8 cellular contexts compared by ENCODE assay signal in genomic region chr6:163413345-163414116, GRCh38. TPM values are rescaled to one million over a fixed set of nuclear protein-coding genes. Genes with fewer than 3 reads are reported as not detected.
DNase-seq lines count a peak whose midpoint lies in the region; FAIRE-seq and TF ChIP-seq lines count a peak whose summit lies in the region.

No MANE protein-coding gene starts in this region.

- H3K4me3 ChIP-seq in astrocyte (ENCODE audit: insufficient read depth, low read depth, low read length) (peak overlapping the region; percentile 82), rectal smooth muscle tissue (ENCODE audit: low read length) (peak overlapping the region; percentile 77), uterus (peak overlapping the region; percentile 44 to 76)

- peaks cover 14% of the 10 kb centered on the region for H4K20me1 ChIP-seq in astrocyte (ENCODE audit: insufficient read depth, low read length)

- peaks cover 5% of the 10 kb centered on the region for H3K4me1 Mint-ChIP-seq in astrocyte (ENCODE audit: low read depth, unreplicated experiment)

- H3K79me2 ChIP-seq in astrocyte (ENCODE audit: insufficient read depth, low read length): peaks cover 42% of the 10 kb centered on the region

- no peak for FAIRE-seq in astrocyte (lab: Jason Lieb, UNC)

- peak overlapping the region; percentile 58 for H2AFZ ChIP-seq in astrocyte (ENCODE audit: low read depth, low read length)

- H3K27ac Mint-ChIP-seq in astrocyte (ENCODE audit: unreplicated experiment): peak overlapping the region; percentile 70

- TF ChIP-seq CTCF in GM10248 (IDR thresholded peaks at IDR 0.05; ENCODE audit: control extremely low read depth, extremely low read depth, low read depth, missing control alignments) (no peak), astrocyte (IDR thresholded peaks at IDR 0.05; ENCODE audit: insufficient read depth, low read depth, low read length) (no peak), uterus (IDR thresholded peaks at IDR 0.05) (no peak)

- H3K4me1 ChIP-seq in astrocyte (ENCODE audit: insufficient read depth, low read length) (peaks cover 4% of the 10 kb centered on the region), rectal smooth muscle tissue (ENCODE audit: control insufficient read depth, insufficient read depth, low read length) (peaks cover 5% of the 10 kb centered on the region), uterus (no peaks in the 10 kb centered on the region)

- CTCF ChIA-PET in GM10248 (lab: Yijun Ruan, JAX): no interaction called here

- H3K27ac ChIP-seq in astrocyte (ENCODE audit: low read depth, low read length) (peak overlapping the region; percentile 93), rectal smooth muscle tissue (ENCODE audit: low read depth, low read length) (peak overlapping the region; percentile 99), uterus (peak overlapping the region; percentile 100)

- H3K27me3 ChIP-seq in astrocyte (ENCODE audit: insufficient read depth, low read length): no peaks in the 10 kb centered on the region
- H3K27me3 ChIP-seq in rectal smooth muscle tissue (ENCODE audit: control insufficient read depth, insufficient read depth, low read length): peaks cover 2% of the 10 kb centered on the region
- H3K27me3 ChIP-seq in uterus: no peaks in the 10 kb centered on the region

- H3K4me2 ChIP-seq in astrocyte (ENCODE audit: low read length): peak overlapping the region; percentile 88

- no peaks in the 10 kb centered on the region for H3K36me3 Mint-ChIP-seq in astrocyte (ENCODE audit: low read depth, unreplicated experiment)

- no peaks in the 10 kb centered on the region for H3K9me3 ChIP-seq in astrocyte (ENCODE audit: insufficient read depth, low read depth, low read length)
- H3K9me3 ChIP-seq in uterus: no peaks in the 10 kb centered on the region

- intact Hi-C loops in uterus (cut with DNase I; ENCODE audit: low total_unique reads): no loop called here

- H3K9ac ChIP-seq in astrocyte (ENCODE audit: low read length) (peak overlapping the region; percentile 88), rectal smooth muscle tissue (ENCODE audit: low read length) (peak overlapping the region; percentile 71)

- peak; percentile 96 for DNase-seq in GM10248 (ENCODE audit: extremely low spot score)
- peak; percentile 73 for DNase-seq in H4 (ENCODE audit: low spot score)
- DNase-seq in M059J (ENCODE audit: low read depth): peak; percentile 88
- DNase-seq in T-helper 9 cell: peak; percentile 87
- DNase-seq in astrocyte (ENCODE audit: low read depth): peak; percentile 82
- peak; percentile 97 for DNase-seq in hepatic stellate cell (ENCODE audit: low spot score)
- peak; percentile 86 to 92 for DNase-seq in uterus

- no peaks in the 10 kb centered on the region for H3K9me3 Mint-ChIP-seq in astrocyte (ENCODE audit: unreplicated experiment)

- TF ChIP-seq POLR2A in uterus (IDR thresholded peaks at IDR 0.05): peak; percentile 63 to 88

- POLR2A ChIA-PET in GM10248 (lab: Yijun Ruan, JAX): no interaction called here

- no peaks in the 10 kb centered on the region for H3K27me3 Mint-ChIP-seq in astrocyte (ENCODE audit: low read depth, unreplicated experiment)

- peak overlapping the region; percentile 86 for H3K4me3 Mint-ChIP-seq in astrocyte (ENCODE audit: unreplicated experiment)

- no peaks in the 10 kb centered on the region for H3K36me3 ChIP-seq in astrocyte (ENCODE audit: insufficient read depth, low read length)
- H3K36me3 ChIP-seq in rectal smooth muscle tissue (ENCODE audit: control insufficient read depth, insufficient read depth, low read length): no peaks in the 10 kb centered on the region
- H3K36me3 ChIP-seq in uterus: no peaks in the 10 kb centered on the region

RNA-seq across cellular contexts. Expression of gene QKI, which starts 1.0 kb away (rescaled TPM):
- 33.6 and 59.4 TPM in 2 replicates for total RNA-seq in H4 (2014; rRNA removed; shearing (Covaris generic))
- total RNA-seq in M059J (2014; rRNA removed; shearing (Covaris generic)): 106 and 142 TPM in 2 replicates
- total RNA-seq in astrocyte (202 and 204 TPM in 2 replicates), uterus (100 to 1,000 TPM in 3 of 4 donors, 10 to 100 TPM in 1; 93.5 to 213 (median 164) TPM)

Comparison
In these comparisons a context has a peak if more than half of its experiments do, and no peak if none do; other contexts are left out.
1. Peak in every context shown above with its lines: DNase-seq, H3K4me3 ChIP-seq and H3K27ac ChIP-seq.